Comparison of ENCODE assay signal across 8 cellular contexts in the genomic region with DNA sequence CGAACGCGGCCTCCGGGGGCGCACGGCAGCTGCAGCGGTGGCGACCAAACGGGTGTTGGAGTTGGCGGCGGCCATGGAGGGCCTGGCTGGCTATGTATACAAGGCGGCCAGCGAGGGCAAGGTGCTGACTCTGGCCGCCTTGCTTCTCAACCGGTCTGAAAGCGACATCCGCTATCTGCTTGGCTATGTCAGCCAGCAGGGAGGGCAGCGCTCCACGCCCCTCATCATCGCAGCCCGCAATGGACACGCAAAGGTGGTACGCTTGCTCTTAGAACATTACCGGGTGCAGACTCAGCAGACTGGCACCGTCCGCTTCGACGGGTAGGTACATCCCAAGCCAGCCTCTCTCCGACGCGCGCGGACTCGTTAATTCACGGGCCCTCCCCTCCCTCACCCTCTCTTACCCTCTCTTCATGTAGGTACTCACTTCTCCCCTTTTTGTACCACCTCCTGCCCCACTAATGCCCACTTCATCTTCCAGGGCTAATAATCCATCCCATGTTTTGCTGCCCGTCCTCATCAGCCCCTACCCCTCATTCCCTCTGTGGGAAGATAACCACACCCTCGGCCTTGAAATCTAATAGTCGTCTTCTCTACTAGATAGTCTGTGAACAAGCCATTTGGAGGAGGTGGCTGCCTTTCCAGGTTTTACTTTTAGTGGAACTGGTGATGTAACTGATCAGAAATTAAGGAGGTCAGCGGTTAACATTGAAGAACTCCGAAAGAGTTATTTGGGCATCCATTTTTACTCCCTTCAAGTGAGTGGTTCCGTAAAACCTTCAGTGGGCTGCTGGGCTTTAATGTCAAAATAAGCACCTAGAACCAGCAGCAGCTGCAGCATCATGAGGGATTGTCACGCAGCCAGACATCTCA. TPM values are rescaled to one million over a fixed set of nuclear protein-coding genes. Genes with fewer than 3 reads are reported as not detected.
A peak's percentile ranks its signal among the peaks of the same experiment; 100 is the strongest.
DNase-seq lines count a peak whose midpoint lies in the region; FAIRE-seq and TF ChIP-seq lines count a peak whose summit lies in the region.

No MANE protein-coding gene starts in this region.

- peaks cover 69% of the 10 kb centered on the region for H3K4me1 Mint-ChIP-seq in HFFc6 (ENCODE audit: low read depth)

- no peaks in the 10 kb centered on the region for H3K9me1 ChIP-seq in keratinocyte (ENCODE audit: control insufficient read depth, extremely low read depth, insufficient read depth, low read length)

- H3K9me3 ChIP-seq in ascending aorta: no peaks in the 10 kb centered on the region
- no peaks in the 10 kb centered on the region for H3K9me3 ChIP-seq in keratinocyte (ENCODE audit: control insufficient read depth, low read depth, low read length)

- H3K79me2 ChIP-seq in keratinocyte (ENCODE audit: control insufficient read depth, insufficient read depth, low read length): peaks cover 57% of the 10 kb centered on the region

- peak overlapping the region; percentile 88 for H3K9ac ChIP-seq in keratinocyte (ENCODE audit: control insufficient read depth, extremely low read depth, insufficient read depth, low read length)

- H3K4me2 ChIP-seq in keratinocyte (ENCODE audit: control insufficient read depth, extremely low read depth, insufficient read depth, low read depth, low read length): peak overlapping the region; percentile 90

- H3K27me3 Mint-ChIP-seq in HFFc6 (ENCODE audit: insufficient read depth): no peaks in the 10 kb centered on the region; the same call in 1 of the 2 replicates

- no peaks in the 10 kb centered on the region for H3K36me3 ChIP-seq in ascending aorta
- H3K36me3 ChIP-seq in keratinocyte (ENCODE audit: control insufficient read depth in 2 of 2, extremely low read depth in 1 of 2, insufficient read depth in 2 of 2, low read length in 2 of 2): peaks cover 0 to 4% of the 10 kb centered on the region in 2 experiments

- H3K27me3 ChIP-seq in ascending aorta (no peaks in the 10 kb centered on the region), keratinocyte (ENCODE audit: control insufficient read depth, extremely low read depth, insufficient read depth, low read length) (no peaks in the 10 kb centered on the region)

- intact Hi-C loops in ascending aorta (cut with DNase I): loop anchor here (1.0 to 5.0 kb wide), 4 partner anchors 7 to 539 kb away; no protein-coding TSS in a partner anchor

- TF ChIP-seq CTCF in HFFc6 (IDR thresholded peaks at IDR 0.05): peak; percentile 18; the same call in 1 of the 2 replicates
- peak; percentile 23 to 38 (median 28) for TF ChIP-seq CTCF in ascending aorta (IDR thresholded peaks at IDR 0.05)
- TF ChIP-seq CTCF in keratinocyte (optimal IDR thresholded peaks at IDR 0.05 in 1 of 3, IDR thresholded peaks at IDR 0.05 in 1 of 3, conservative IDR thresholded peaks at IDR 0.05 in 1 of 3; ENCODE audit: extremely low read depth in 1 of 3, insufficient read depth in 2 of 3, low read length in 3 of 3): peak in 2 of 3 experiments; percentile 19 to 33

- dilution Hi-C loops in keratinocyte (cut with MboI; ENCODE audit: extremely low pct_ligation_motif_present, low sequenced_read_pairs): no loop called here

- no peaks in the 10 kb centered on the region for H3K9me3 Mint-ChIP-seq in HFFc6

- peak overlapping the region; percentile 97 for H3K27ac Mint-ChIP-seq in HFFc6

- peak overlapping the region; percentile 96 for H3K4me3 Mint-ChIP-seq in HFFc6

- H4K20me1 ChIP-seq in keratinocyte (ENCODE audit: control insufficient read depth, extremely low read depth, insufficient read depth, low read length): peaks cover 10% of the 10 kb centered on the region

- FAIRE-seq in keratinocyte (lab: Jason Lieb, UNC): no peak

- H3K4me3 ChIP-seq in ascending aorta: peak overlapping the region; percentile 74 to 93
- H3K4me3 ChIP-seq in keratinocyte (ENCODE audit: control insufficient read depth in 2 of 3, extremely low read depth in 1 of 3, insufficient read depth in 2 of 3, low read depth in 1 of 3, low read length in 3 of 3): peak overlapping the region; percentile 88 to 95 (median 92)

- peaks cover 22% of the 10 kb centered on the region for H3K36me3 Mint-ChIP-seq in HFFc6 (ENCODE audit: low read depth)

- peak; percentile 53 for DNase-seq in EL
- DNase-seq in HFFc6: no peak
- peak; percentile 14 for DNase-seq in NCI-H774 (lab: John Stamatoyannopoulos, UW)
- DNase-seq in ascending aorta (ENCODE audit: low spot score in 2 of 2): peak in 1 of 2 donors; percentile 79
- no peak for DNase-seq in keratinocyte (ENCODE audit: low read depth, low spot score)
- DNase-seq in stimulated activated naive CD4-positive, alpha-beta T cell treated with Interleukin-2 at 50 U/mL for 16 hours (lab: John Stamatoyannopoulos, UW): peak; percentile 77
- no peak for DNase-seq in NCI-H510A treated with DMSO at 0.1 percent for 48 hours (lab: John Stamatoyannopoulos, UW)
- no peak for DNase-seq in SKM-1 treated with dmso at 0.1 percent for 144 hours (lab: John Stamatoyannopoulos, UW; ENCODE audit: unreplicated experiment)

- peak overlapping the region; percentile 99 for H3K27ac ChIP-seq in ascending aorta
- H3K27ac ChIP-seq in keratinocyte (ENCODE audit: control insufficient read depth, insufficient read depth, low read length): peak overlapping the region; percentile 96

- no peak overlapping the region for H2AFZ ChIP-seq in keratinocyte (ENCODE audit: control insufficient read depth, low read length)

- H3K4me1 ChIP-seq in ascending aorta (peaks cover 3 to 20% of the 10 kb centered on the region in 2 donors), keratinocyte (ENCODE audit: control insufficient read depth, extremely low read depth, insufficient read depth, low read length) (peaks cover 35% of the 10 kb centered on the region)

RNA-seq across cellular contexts. Expression of gene FEM1B, which starts 1.0 kb away (rescaled TPM):
- total RNA-seq in HFFc6 (2021; fragmentation: NEBNext Ultra II Directional; extraction: Animal tissue kit (Norgen Biotek cat#: 25700)): 10 to 100 TPM; 30.7 to 38.0 (median 32.7) TPM
- 57.0 TPM for total RNA-seq in ascending aorta
- 52.5 to 153 TPM (median 92.6 TPM) in 3 replicates for polyA plus RNA-seq in keratinocyte
- polyA plus RNA-seq in keratinocyte (2011; ENCODE audit: low read depth): 36.9 TPM
- polyA plus RNA-seq in keratinocyte (2011; cell fraction: cytosol; rRNA removed): 32.6 and 67.4 TPM in 2 replicates
- 73.6 and 78.6 TPM in 2 replicates for polyA plus RNA-seq in keratinocyte (2011; cell fraction: nucleus; rRNA removed)
- 29.3 and 55.3 TPM in 2 replicates for polyA plus RNA-seq in keratinocyte (2012; ENCODE audit: low replicate concordance)
- 141 to 498 TPM (median 410 TPM) in 3 replicates for polyA minus RNA-seq in keratinocyte
- 115 TPM for polyA minus RNA-seq in keratinocyte (2011; cell fraction: cytosol; rRNA and poly(A)+ RNA removed)
- 108 and 265 TPM in 2 replicates for polyA minus RNA-seq in keratinocyte (2011; cell fraction: nucleus; rRNA and poly(A)+ RNA removed)

RNA-seq across cellular contexts. Expression of gene CLN6, which starts 49.1 kb away (rescaled TPM):
- 10 to 100 TPM; 26.0 to 45.0 (median 37.1) TPM for total RNA-seq in HFFc6 (2021; fragmentation: NEBNext Ultra II Directional; extraction: Animal tissue kit (Norgen Biotek cat#: 25700))
- 6.4 TPM for total RNA-seq in ascending aorta
- polyA plus RNA-seq in keratinocyte: 26.7 to 36.3 TPM (median 33.0 TPM) in 3 replicates
- polyA plus RNA-seq in keratinocyte (2011; ENCODE audit: low read depth): 2.1 TPM
- polyA plus RNA-seq in keratinocyte (2011; cell fraction: cytosol; rRNA removed): 24.3 and 28.5 TPM in 2 replicates
- 32.5 and 39.6 TPM in 2 replicates for polyA plus RNA-seq in keratinocyte (2011; cell fraction: nucleus; rRNA removed)
- 9.9 and 25.7 TPM in 2 replicates for polyA plus RNA-seq in keratinocyte (2012; ENCODE audit: low replicate concordance)
- polyA minus RNA-seq in keratinocyte: 71.0 to 78.4 TPM (median 78.2 TPM) in 3 replicates
- 29.2 TPM for polyA minus RNA-seq in keratinocyte (2011; cell fraction: cytosol; rRNA and poly(A)+ RNA removed)
- polyA minus RNA-seq in keratinocyte (2011; cell fraction: nucleus; rRNA and poly(A)+ RNA removed): 20.3 and 20.9 TPM in 2 replicates

Comparison
In these comparisons a context has a peak if more than half of its experiments do, and no peak if none do; other contexts are left out.
1. DNase-seq: peak in EL (single experiment), NCI-H774 (single experiment) and stimulated activated naive CD4-positive, alpha-beta T cell treated with Interleukin-2 at 50 U/mL for 16 hours (single experiment); none in HFFc6 (single experiment), keratinocyte (single experiment), NCI-H510A treated with DMSO at 0.1 percent for 48 hours (single experiment) and SKM-1 treated with dmso at 0.1 percent for 144 hours (single experiment).
2. Peak in every context shown above with its lines, with median percentiles within 50 percentile points of each other: CTCF ChIP-seq.